ENCODE assay signal across 1 cellular context in the genomic region with DNA sequence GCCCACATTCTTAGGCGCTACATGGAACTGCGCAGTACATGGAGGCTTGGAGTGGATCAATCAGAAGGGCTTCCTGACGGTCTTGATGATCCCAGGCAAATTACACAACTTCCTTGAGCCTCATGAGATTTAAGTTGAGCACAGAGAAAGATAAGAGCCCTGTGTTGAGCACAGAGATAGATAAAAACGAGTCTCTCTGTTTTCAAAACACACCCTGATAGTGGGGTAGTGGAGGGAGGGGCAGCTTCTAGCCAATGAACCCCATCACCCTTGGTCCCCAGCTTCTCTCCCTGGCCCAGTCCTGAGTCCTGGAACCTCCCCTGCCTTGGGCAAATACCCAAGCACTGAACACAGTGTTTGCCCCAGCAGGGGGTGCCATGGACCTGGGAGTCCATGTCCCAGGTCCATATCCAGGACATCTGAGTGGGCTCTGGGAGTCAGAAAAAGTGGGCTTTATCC.
A peak's percentile ranks its signal among the peaks of the same experiment; 100 is the strongest.
TF ChIP-seq lines count a peak whose summit lies in the region.

No MANE protein-coding gene starts in this region.

TF ChIP-seq in K562, 482 proteins besides CTCF, POLR2A, EP300 and RAD21 (continued from another document and continues in another):
- TF ChIP-seq, protein P1, sequence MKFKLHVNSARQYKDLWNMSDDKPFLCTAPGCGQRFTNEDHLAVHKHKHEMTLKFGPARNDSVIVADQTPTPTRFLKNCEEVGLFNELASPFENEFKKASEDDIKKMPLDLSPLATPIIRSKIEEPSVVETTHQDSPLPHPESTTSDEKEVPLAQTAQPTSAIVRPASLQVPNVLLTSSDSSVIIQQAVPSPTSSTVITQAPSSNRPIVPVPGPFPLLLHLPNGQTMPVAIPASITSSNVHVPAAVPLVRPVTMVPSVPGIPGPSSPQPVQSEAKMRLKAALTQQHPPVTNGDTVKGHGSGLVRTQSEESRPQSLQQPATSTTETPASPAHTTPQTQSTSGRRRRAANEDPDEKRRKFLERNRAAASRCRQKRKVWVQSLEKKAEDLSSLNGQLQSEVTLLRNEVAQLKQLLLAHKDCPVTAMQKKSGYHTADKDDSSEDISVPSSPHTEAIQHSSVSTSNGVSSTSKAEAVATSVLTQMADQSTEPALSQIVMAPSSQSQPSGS (CRISPR knock-in tag; IDR thresholded peaks at IDR 0.05), result no peak
- TF ChIP-seq GATA2 (CRISPR knock-in tag; IDR thresholded peaks at IDR 0.05) (0 out of 2 replicates have a peak, but pooled peaks have one; percentile 15), ZNF134 (CRISPR knock-in tag; conservative IDR thresholded peaks at IDR 0.05) (no peak), CCNT2 (IDR thresholded peaks at IDR 0.05; ENCODE audit: borderline replicate concordance, extremely low read depth, insufficient read length, low read depth, low read length) (no peak), IRF2 (CRISPR knock-in tag; IDR thresholded peaks at IDR 0.05) (no peak), ZEB2 (IDR thresholded peaks at IDR 0.05) (no peak), ASH1L (IDR thresholded peaks at IDR 0.05; ENCODE audit: borderline replicate concordance, low read depth, partially characterized antibody) (no peak), DNMT1 (IDR thresholded peaks at IDR 0.05) (no peak), ATF1 (CRISPR knock-in tag; IDR thresholded peaks at IDR 0.05) (no peak), ATF1 (tag; IDR thresholded peaks at IDR 0.05) (no peak), SRF (CRISPR knock-in tag; IDR thresholded peaks at IDR 0.05) (no peak), KLF6 (CRISPR knock-in tag; IDR thresholded peaks at IDR 0.05; ENCODE audit: borderline replicate concordance) (no peak), ZNF197 (CRISPR knock-in tag; IDR thresholded peaks at IDR 0.05; ENCODE audit: low read depth) (no peak), RCOR1 (IDR thresholded peaks at IDR 0.05; ENCODE audit: borderline replicate concordance in 1 of 2, low read depth in 2 of 2, low read length in 2 of 2) (peak; percentile 21 to 77; a peak in 1 of 4 replicates), TOE1 (IDR thresholded peaks at IDR 0.05; ENCODE audit: borderline replicate concordance) (no peak), TOE1 (CRISPR knock-in tag; IDR thresholded peaks at IDR 0.05; ENCODE audit: borderline replicate concordance, low read depth) (no peak), PHF8 (IDR thresholded peaks at IDR 0.05; ENCODE audit: borderline replicate concordance, low read length) (no peak), MCM7 (IDR thresholded peaks at IDR 0.05) (no peak), DPF2 (IDR thresholded peaks at IDR 0.05) (peak; percentile 32; the same call in 1 of the 2 replicates), ZNF133 (CRISPR knock-in tag; IDR thresholded peaks at IDR 0.05) (no peak), JUND (IDR thresholded peaks at IDR 0.05; ENCODE audit: borderline replicate concordance, low read depth, low read length) (no peak), JUND (tag; IDR thresholded peaks at IDR 0.05; ENCODE audit: borderline replicate concordance, low read depth, low read length) (no peak), ZFX (CRISPR knock-in tag; IDR thresholded peaks at IDR 0.05) (no peak), ZNF584 (CRISPR knock-in tag; IDR thresholded peaks at IDR 0.05; ENCODE audit: low read depth) (no peak), SMARCE1 (IDR thresholded peaks at IDR 0.05) (no peak), TEAD1 (CRISPR knock-in tag; IDR thresholded peaks at IDR 0.05) (no peak), ZKSCAN8 (CRISPR knock-in tag; IDR thresholded peaks at IDR 0.05) (no peak), TAF1 (IDR thresholded peaks at IDR 0.05; ENCODE audit: control insufficient read depth, extremely low read depth, insufficient read depth, low read length, severe bottlenecking) (no peak), SAFB (IDR thresholded peaks at IDR 0.05; ENCODE audit: borderline replicate concordance, low read depth, low read length) (no peak), ZNF551 (CRISPR knock-in tag; IDR thresholded peaks at IDR 0.05) (no peak)
- TF ChIP-seq, protein P2, sequence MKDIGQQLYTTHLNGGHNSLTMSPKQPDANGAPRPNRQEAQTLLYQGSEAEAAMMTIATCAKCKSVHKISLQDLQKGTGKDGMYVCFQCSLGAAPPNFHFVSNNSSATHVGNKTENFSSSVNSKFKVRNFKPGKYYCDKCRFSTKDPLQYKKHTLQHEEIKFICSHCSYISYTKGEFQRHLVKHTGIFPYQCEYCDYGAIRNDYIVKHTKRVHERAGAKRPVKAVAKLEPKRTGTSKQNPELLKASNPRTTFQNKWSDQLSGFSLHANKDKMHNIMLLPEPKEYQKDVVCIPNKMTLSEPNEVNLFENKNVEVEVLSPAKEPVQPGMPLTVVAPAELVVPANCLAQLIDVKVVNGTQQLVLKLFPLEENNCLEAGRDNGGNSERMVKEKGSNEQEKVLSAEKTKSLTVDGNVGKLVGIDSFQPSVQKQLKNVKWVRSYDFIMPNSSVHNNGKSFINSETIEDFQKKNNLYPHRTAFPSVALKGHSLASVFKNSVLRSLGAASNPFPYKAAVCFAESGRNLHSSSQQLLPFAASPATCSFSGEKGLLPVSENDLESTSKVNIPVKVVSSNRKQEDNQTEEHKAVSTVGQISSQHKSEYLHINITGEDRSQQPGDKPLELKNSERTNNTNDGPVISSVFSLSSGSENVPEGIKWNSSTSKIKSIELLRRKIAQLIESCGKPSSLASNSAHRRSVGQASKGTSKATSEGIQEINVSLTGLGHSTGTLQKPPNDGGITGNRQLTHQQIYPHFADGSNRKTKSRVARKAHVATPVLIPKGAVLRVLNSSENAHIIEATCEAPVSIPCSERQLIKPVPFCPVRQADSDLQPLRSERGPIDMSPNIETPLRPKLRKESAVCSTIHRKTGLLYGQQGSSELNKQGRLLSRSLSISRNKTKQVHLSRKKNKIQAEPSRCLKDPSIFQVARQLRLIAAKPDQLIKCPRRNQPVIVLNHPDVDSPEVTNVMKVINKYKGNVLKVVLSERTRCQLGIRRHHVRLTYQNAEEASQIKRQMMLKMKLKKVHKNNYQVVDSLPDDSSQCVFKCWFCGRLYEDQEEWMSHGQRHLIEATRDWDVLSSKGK (CRISPR knock-in tag; IDR thresholded peaks at IDR 0.05), result no peak
- TF ChIP-seq, protein P3, sequence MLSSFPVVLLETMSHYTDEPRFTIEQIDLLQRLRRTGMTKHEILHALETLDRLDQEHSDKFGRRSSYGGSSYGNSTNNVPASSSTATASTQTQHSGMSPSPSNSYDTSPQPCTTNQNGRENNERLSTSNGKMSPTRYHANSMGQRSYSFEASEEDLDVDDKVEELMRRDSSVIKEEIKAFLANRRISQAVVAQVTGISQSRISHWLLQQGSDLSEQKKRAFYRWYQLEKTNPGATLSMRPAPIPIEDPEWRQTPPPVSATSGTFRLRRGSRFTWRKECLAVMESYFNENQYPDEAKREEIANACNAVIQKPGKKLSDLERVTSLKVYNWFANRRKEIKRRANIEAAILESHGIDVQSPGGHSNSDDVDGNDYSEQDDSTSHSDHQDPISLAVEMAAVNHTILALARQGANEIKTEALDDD (IDR thresholded peaks at IDR 0.05), result no peak
- TF ChIP-seq, protein P4, sequence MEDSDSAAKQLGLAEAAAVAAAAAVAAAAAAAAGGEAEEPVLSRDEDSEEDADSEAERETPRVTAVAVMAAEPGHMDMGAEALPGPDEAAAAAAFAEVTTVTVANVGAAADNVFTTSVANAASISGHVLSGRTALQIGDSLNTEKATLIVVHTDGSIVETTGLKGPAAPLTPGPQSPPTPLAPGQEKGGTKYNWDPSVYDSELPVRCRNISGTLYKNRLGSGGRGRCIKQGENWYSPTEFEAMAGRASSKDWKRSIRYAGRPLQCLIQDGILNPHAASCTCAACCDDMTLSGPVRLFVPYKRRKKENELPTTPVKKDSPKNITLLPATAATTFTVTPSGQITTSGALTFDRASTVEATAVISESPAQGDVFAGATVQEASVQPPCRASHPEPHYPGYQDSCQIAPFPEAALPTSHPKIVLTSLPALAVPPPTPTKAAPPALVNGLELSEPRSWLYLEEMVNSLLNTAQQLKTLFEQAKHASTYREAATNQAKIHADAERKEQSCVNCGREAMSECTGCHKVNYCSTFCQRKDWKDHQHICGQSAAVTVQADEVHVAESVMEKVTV (CRISPR knock-in tag; IDR thresholded peaks at IDR 0.05), result peak; percentile 54
- TF ChIP-seq, protein P5, sequence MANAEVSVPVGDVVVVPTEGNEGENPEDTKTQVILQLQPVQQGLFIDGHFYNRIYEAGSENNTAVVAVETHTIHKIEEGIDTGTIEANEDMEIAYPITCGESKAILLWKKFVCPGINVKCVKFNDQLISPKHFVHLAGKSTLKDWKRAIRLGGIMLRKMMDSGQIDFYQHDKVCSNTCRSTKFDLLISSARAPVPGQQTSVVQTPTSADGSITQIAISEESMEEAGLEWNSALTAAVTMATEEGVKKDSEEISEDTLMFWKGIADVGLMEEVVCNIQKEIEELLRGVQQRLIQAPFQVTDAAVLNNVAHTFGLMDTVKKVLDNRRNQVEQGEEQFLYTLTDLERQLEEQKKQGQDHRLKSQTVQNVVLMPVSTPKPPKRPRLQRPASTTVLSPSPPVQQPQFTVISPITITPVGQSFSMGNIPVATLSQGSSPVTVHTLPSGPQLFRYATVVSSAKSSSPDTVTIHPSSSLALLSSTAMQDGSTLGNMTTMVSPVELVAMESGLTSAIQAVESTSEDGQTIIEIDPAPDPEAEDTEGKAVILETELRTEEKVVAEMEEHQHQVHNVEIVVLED (CRISPR knock-in tag; IDR thresholded peaks at IDR 0.05), result no peak
- TF ChIP-seq, protein P6, sequence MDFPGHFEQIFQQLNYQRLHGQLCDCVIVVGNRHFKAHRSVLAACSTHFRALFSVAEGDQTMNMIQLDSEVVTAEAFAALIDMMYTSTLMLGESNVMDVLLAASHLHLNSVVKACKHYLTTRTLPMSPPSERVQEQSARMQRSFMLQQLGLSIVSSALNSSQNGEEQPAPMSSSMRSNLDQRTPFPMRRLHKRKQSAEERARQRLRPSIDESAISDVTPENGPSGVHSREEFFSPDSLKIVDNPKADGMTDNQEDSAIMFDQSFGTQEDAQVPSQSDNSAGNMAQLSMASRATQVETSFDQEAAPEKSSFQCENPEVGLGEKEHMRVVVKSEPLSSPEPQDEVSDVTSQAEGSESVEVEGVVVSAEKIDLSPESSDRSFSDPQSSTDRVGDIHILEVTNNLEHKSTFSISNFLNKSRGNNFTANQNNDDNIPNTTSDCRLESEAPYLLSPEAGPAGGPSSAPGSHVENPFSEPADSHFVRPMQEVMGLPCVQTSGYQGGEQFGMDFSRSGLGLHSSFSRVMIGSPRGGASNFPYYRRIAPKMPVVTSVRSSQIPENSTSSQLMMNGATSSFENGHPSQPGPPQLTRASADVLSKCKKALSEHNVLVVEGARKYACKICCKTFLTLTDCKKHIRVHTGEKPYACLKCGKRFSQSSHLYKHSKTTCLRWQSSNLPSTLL (IDR thresholded peaks at IDR 0.05), result no peak
- TF ChIP-seq, protein P7, sequence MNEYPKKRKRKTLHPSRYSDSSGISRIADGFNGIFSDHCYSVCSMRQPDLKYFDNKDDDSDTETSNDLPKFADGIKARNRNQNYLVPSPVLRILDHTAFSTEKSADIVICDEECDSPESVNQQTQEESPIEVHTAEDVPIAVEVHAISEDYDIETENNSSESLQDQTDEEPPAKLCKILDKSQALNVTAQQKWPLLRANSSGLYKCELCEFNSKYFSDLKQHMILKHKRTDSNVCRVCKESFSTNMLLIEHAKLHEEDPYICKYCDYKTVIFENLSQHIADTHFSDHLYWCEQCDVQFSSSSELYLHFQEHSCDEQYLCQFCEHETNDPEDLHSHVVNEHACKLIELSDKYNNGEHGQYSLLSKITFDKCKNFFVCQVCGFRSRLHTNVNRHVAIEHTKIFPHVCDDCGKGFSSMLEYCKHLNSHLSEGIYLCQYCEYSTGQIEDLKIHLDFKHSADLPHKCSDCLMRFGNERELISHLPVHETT (CRISPR knock-in tag; conservative IDR thresholded peaks at IDR 0.05 in 1 of 2, IDR thresholded peaks at IDR 0.05 in 1 of 2), result no peak
- TF ChIP-seq, protein P8, sequence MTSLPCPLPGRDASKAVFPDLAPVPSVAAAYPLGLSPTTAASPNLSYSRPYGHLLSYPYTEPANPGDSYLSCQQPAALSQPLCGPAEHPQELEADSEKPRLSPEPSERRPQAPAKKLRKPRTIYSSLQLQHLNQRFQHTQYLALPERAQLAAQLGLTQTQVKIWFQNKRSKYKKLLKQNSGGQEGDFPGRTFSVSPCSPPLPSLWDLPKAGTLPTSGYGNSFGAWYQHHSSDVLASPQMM (CRISPR knock-in tag; IDR thresholded peaks at IDR 0.05), result no peak
- TF ChIP-seq, protein P9, sequence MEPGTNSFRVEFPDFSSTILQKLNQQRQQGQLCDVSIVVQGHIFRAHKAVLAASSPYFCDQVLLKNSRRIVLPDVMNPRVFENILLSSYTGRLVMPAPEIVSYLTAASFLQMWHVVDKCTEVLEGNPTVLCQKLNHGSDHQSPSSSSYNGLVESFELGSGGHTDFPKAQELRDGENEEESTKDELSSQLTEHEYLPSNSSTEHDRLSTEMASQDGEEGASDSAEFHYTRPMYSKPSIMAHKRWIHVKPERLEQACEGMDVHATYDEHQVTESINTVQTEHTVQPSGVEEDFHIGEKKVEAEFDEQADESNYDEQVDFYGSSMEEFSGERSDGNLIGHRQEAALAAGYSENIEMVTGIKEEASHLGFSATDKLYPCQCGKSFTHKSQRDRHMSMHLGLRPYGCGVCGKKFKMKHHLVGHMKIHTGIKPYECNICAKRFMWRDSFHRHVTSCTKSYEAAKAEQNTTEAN (CRISPR knock-in tag; IDR thresholded peaks at IDR 0.05), result no peak
- TF ChIP-seq, protein P10, sequence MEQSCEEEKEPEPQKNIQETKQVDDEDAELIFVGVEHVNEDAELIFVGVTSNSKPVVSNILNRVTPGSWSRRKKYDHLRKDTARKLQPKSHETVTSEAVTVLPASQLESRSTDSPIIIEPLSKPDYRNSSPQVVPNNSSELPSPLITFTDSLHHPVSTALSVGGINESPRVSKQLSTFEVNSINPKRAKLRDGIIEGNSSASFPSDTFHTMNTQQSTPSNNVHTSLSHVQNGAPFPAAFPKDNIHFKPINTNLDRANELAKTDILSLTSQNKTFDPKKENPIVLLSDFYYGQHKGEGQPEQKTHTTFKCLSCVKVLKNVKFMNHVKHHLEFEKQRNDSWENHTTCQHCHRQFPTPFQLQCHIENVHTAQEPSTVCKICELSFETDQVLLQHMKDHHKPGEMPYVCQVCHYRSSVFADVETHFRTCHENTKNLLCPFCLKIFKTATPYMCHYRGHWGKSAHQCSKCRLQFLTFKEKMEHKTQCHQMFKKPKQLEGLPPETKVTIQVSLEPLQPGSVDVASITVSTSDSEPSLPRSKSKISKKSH (CRISPR knock-in tag; IDR thresholded peaks at IDR 0.05), result no peak
- TF ChIP-seq, protein P11, sequence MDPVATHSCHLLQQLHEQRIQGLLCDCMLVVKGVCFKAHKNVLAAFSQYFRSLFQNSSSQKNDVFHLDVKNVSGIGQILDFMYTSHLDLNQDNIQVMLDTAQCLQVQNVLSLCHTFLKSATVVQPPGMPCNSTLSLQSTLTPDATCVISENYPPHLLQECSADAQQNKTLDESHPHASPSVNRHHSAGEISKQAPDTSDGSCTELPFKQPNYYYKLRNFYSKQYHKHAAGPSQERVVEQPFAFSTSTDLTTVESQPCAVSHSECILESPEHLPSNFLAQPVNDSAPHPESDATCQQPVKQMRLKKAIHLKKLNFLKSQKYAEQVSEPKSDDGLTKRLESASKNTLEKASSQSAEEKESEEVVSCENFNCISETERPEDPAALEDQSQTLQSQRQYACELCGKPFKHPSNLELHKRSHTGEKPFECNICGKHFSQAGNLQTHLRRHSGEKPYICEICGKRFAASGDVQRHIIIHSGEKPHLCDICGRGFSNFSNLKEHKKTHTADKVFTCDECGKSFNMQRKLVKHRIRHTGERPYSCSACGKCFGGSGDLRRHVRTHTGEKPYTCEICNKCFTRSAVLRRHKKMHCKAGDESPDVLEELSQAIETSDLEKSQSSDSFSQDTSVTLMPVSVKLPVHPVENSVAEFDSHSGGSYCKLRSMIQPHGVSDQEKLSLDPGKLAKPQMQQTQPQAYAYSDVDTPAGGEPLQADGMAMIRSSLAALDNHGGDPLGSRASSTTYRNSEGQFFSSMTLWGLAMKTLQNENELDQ (CRISPR knock-in tag; IDR thresholded peaks at IDR 0.05; ENCODE audit: borderline replicate concordance), result no peak
